In genomic region chr3:148992027-148992634, GRCh38 we compare ENCODE assay signal across 7 cellular contexts. TPM values are rescaled to one million over a fixed set of nuclear protein-coding genes. Genes with fewer than 3 reads are reported as not detected.
A peak's percentile ranks its signal among the peaks of the same experiment; 100 is the strongest.
DNase-seq lines count a peak whose midpoint lies in the region; ATAC-seq lines count a peak whose summit lies in the region.

No MANE protein-coding gene starts in this region.

- no peaks in the 10 kb centered on the region for H3K9me3 Mint-ChIP-seq in T-cell

- in situ Hi-C loops in G401 (cut with HindIII; ENCODE audit: low sequenced_read_pairs): no loop called here

- CTCF ChIA-PET in T-cell (lab: Charles Lee): interaction anchor here in 1 of 2 donors (0.7 to 1.4 kb wide), 2 partner anchors 8 to 37 kb away, joined by 3 to 8 read pairs; no protein-coding TSS in a partner anchor

- DNase-seq in G401 (ENCODE audit: low spot score): peak; percentile 44
- DNase-seq in T-cell: peak in 11 of 34 experiments; percentile 3 to 32 (median 12)
- peak; percentile 38 for DNase-seq in cerebellar cortex (ENCODE audit: low spot score)
- DNase-seq in left colon: peak in 1 of 2 donors; percentile 56
- peak; percentile 9 for DNase-seq in stimulated activated CD8-positive, alpha-beta memory T cell treated with anti-CD3 and anti-CD28 coated beads, Interleukin-12 subunit alpha, Interleukin-12 subunit beta, amount 100 ng/mL, for 4 hours (ENCODE audit: low read depth)

- H3K4me3 Mint-ChIP-seq in T-cell: peak overlapping the region; percentile 74 to 79 (median 75)

- H3K36me3 Mint-ChIP-seq in T-cell: peaks cover 21% of the 10 kb centered on the region

- intact Hi-C loops in left colon (cut with DNase I, micrococcal nuclease): no loop called here

- POLR2A ChIA-PET in T-cell (lab: Charles Lee): interaction anchor here in 1 of 2 donors (0.6 to 1.4 kb wide), 2 partner anchors 11 to 17 kb away, joined by 4 to 5 read pairs; no protein-coding TSS in a partner anchor

- H3K27me3 Mint-ChIP-seq in T-cell: no peaks in the 10 kb centered on the region

- H3K27ac Mint-ChIP-seq in T-cell: peak overlapping the region; percentile 70 to 72

- peaks cover 29 to 46% (median 46%) of the 10 kb centered on the region in 3 donors for H3K4me1 Mint-ChIP-seq in T-cell

- ATAC-seq in GM19467 (IDR thresholded peaks at IDR 0.05; ENCODE audit: unreplicated experiment): peak; percentile 22
- ATAC-seq in HG03521 (IDR thresholded peaks at IDR 0.05; ENCODE audit: unreplicated experiment): peak; percentile 18
- peak; percentile 0 to 29 (median 22) for ATAC-seq in T-cell (replicated peaks in 1 of 4)
- ATAC-seq in left colon: peak; percentile 68

RNA-seq across cellular contexts. Expression of gene GYG1, which starts 0.8 kb away (rescaled TPM):
- 120 and 135 TPM in 2 replicates for total RNA-seq in G401 (2014; rRNA removed; shearing (Covaris generic))
- total RNA-seq in T-cell (10 to 100 TPM; 16.3 to 30.4 (median 25.7) TPM), left colon (10 to 100 TPM; 18.5 to 31.2 TPM)

Comparison
In these comparisons a context has a peak if more than half of its experiments do, and no peak if none do; other contexts are left out.
1. ATAC-seq: peak in every context shown above with its lines; median percentile 68 in left colon; 22 in GM19467; 22 in T-cell; 18 in HG03521.